ENCODE assay signal across 21 cellular contexts in genomic region chr2:234330902-234331301, GRCh38.
DNase-seq lines count a peak whose midpoint lies in the region; ATAC-seq, FAIRE-seq and TF ChIP-seq lines count a peak whose summit lies in the region.
"Had no signal": no experiment of that assay in that cellular context is flagged by ENCODE, and none has a peak within 500 bp of the region (broad histone marks: within the 10 kb centered on the region; RNA-seq: fewer than 3 reads in every experiment).

No MANE protein-coding gene starts in this region.

- CTCF ChIA-PET in K562 (lab: Yijun Ruan, JAX; ENCODE audit: low intra/inter-chr PET ratio), result no interaction called here

- H3K4me1 ChIP-seq in K562 (replicated peaks in 1 of 2; ENCODE audit: control insufficient read depth in 2 of 2, insufficient read depth in 2 of 2, low read length in 2 of 2) (no peaks in the 10 kb centered on the region), upper lobe of right lung (peaks cover 7% of the 10 kb centered on the region)

- H3K4me3 Mint-ChIP-seq in activated T-cell treated with anti-CD3 and anti-CD28 coated beads, Interleukin-2, amount 50 U/mL, for 24 hours, result no peak overlapping the region
- H3K4me3 Mint-ChIP-seq: CD14-positive monocyte had no signal

- DNase-seq in activated T-cell treated with anti-CD3 and anti-CD28 coated beads, Interleukin-2, amount 50 U/mL, for 24 hours, result no peak
- no peak for DNase-seq in activated T-cell treated with anti-CD3 and anti-CD28 coated beads, Interleukin-2, amount 50 U/mL, for 1 hour
- DNase-seq in K562 (ENCODE audit: extremely low read depth in 1 of 4, low spot score in 3 of 4) (no peak), iPS-NIHi7 (ENCODE audit: extremely low spot score) (peak; percentile 53), upper lobe of right lung (no peak), GM19238 (ENCODE audit: insufficient read length, low spot score) (no peak)
- DNase-seq: 8988T, DMS 273 treated with DMSO at 0.1 percent for 48 hours, DND-41, GDM1, NCI-H1436, NCI-H1930, NCI-H226, NCI-H524, RPMI8226, SHP77 treated with DMSO at 0.1 percent for 48 hours had no signal

- no peak for TF ChIP-seq POLR2A in K562 (conservative IDR thresholded peaks at IDR 0.05)

- H3K27ac ChIP-seq in K562 (ENCODE audit: extremely low read depth, low read depth, low read length) (no peak overlapping the region), upper lobe of right lung (no peak overlapping the region)

- intact Hi-C loops in K562 (cut with micrococcal nuclease) (no loop called here), upper lobe of right lung (cut with DNase I) (no loop called here)

- H2AFZ ChIP-seq in K562 (ENCODE audit: low read depth, low read length), result no peak overlapping the region

- H3K36me3 Mint-ChIP-seq in activated T-cell treated with anti-CD3 and anti-CD28 coated beads, Interleukin-2, amount 50 U/mL, for 24 hours (ENCODE audit: low read depth), result no peaks in the 10 kb centered on the region
- H3K36me3 Mint-ChIP-seq: CD14-positive monocyte had no signal

- TF ChIP-seq RAD21 in K562 (CRISPR knock-in tag; conservative IDR thresholded peaks at IDR 0.05 in 1 of 2, IDR thresholded peaks at IDR 0.05 in 1 of 2), result no peak

- no peak for ATAC-seq in K562
- peak; percentile 39 for ATAC-seq in upper lobe of right lung
- ATAC-seq in GM21381 (IDR thresholded peaks at IDR 0.05; ENCODE audit: unreplicated experiment), result no peak
- ATAC-seq in HG03442 (IDR thresholded peaks at IDR 0.05; ENCODE audit: unreplicated experiment), result no peak

- H3K27me3 Mint-ChIP-seq in activated T-cell treated with anti-CD3 and anti-CD28 coated beads, Interleukin-2, amount 50 U/mL, for 24 hours, result no peaks in the 10 kb centered on the region

- no peak overlapping the region for H3K4me3 ChIP-seq in K562
- H3K4me3 ChIP-seq in upper lobe of right lung, result no peak overlapping the region

- POLR2A ChIA-PET in K562 (lab: Yijun Ruan, JAX), result interaction anchor here (0.6 kb wide), 2 partner anchors 526 to 1552 kb away, joined by 3 read pairs; no protein-coding TSS in a partner anchor

- H3K27ac Mint-ChIP-seq in activated T-cell treated with anti-CD3 and anti-CD28 coated beads, Interleukin-2, amount 50 U/mL, for 24 hours, result peak overlapping the region; percentile 31

- H3K36me3 ChIP-seq in K562 (ENCODE audit: control insufficient read depth, insufficient read depth, low read length), result no peaks in the 10 kb centered on the region
- no peaks in the 10 kb centered on the region for H3K36me3 ChIP-seq in upper lobe of right lung

- H3K9me3 Mint-ChIP-seq in activated T-cell treated with anti-CD3 and anti-CD28 coated beads, Interleukin-2, amount 50 U/mL, for 24 hours, result no peaks in the 10 kb centered on the region

- TF ChIP-seq CTCF in K562 (IDR thresholded peaks at IDR 0.05 in 2 of 3, conservative IDR thresholded peaks at IDR 0.05 in 1 of 3; ENCODE audit: insufficient read depth in 2 of 3, low read depth in 1 of 3, low read length in 3 of 3) (no peak), upper lobe of right lung (IDR thresholded peaks at IDR 0.05) (no peak)

- H3K4me2 ChIP-seq in K562 (ENCODE audit: insufficient read depth, low read length), result no peak overlapping the region

- H3K9me1 ChIP-seq in K562 (ENCODE audit: control insufficient read depth, insufficient read depth, low read length), result no peaks in the 10 kb centered on the region

- peaks cover 25% of the 10 kb centered on the region for H3K4me1 Mint-ChIP-seq in activated T-cell treated with anti-CD3 and anti-CD28 coated beads, Interleukin-2, amount 50 U/mL, for 24 hours (ENCODE audit: low read depth)

- WGBS in K562 (ENCODE audit: insufficient coverage, low coverage, missing lambda C conversion rate), result 4% methylated on average over 4 of the region's 5 CpGs

- H3K27me3 ChIP-seq in K562 (ENCODE audit: control insufficient read depth in 2 of 2, insufficient read depth in 2 of 2, low read length in 2 of 2) (peaks cover 0 to 33% of the 10 kb centered on the region in 2 experiments; a peak in 2 of 5 replicates), upper lobe of right lung (no peaks in the 10 kb centered on the region)

- H4K20me1 ChIP-seq in K562 (replicated peaks; ENCODE audit: control insufficient read depth, insufficient read depth, low read length), result no peaks in the 10 kb centered on the region

- no peak for TF ChIP-seq EP300 in K562 (IDR thresholded peaks at IDR 0.05; ENCODE audit: low read length)

- no peaks in the 10 kb centered on the region for H3K9me3 ChIP-seq in K562 (replicated peaks; ENCODE audit: control insufficient read depth, insufficient read depth, low read depth, low read length)
- H3K9me3 ChIP-seq in upper lobe of right lung, result no peaks in the 10 kb centered on the region

- no peaks in the 10 kb centered on the region for H3K79me2 ChIP-seq in K562 (ENCODE audit: control insufficient read depth, insufficient read depth, low read length)

- no peak for FAIRE-seq in K562 (lab: Jason Lieb, UNC)
- FAIRE-seq: GM19239, H1 had no signal

- no peak overlapping the region for H3K9ac ChIP-seq in K562 (ENCODE audit: insufficient read depth in 1 of 2, low read depth in 2 of 2, low read length in 2 of 2)

- BruUV-seq in K562 (replicated peaks; lab: Mats Ljungman, UMichigan), result no TSS peak

- in situ Hi-C loops in K562 (cut with MboI), result no loop called here

TF ChIP-seq in K562, 482 proteins besides CTCF, POLR2A, EP300 and RAD21:
- TF ChIP-seq ZNF511 (CRISPR knock-in tag; IDR thresholded peaks at IDR 0.05) (no peak), ZNF740 (CRISPR knock-in tag; IDR thresholded peaks at IDR 0.05) (no peak), ZNF740 (tag; IDR thresholded peaks at IDR 0.05) (no peak), NRF1 (conservative IDR thresholded peaks at IDR 0.05 in 1 of 2, IDR thresholded peaks at IDR 0.05 in 1 of 2) (peak; percentile 54 to 63), BCLAF1 (IDR thresholded peaks at IDR 0.05; ENCODE audit: borderline replicate concordance in 1 of 2, control insufficient read depth in 1 of 2, low read depth in 2 of 2, low read length in 1 of 2) (no peak), ATF7 (IDR thresholded peaks at IDR 0.05) (no peak), ZNF655 (CRISPR knock-in tag; IDR thresholded peaks at IDR 0.05) (no peak), RFX7 (CRISPR knock-in tag; IDR thresholded peaks at IDR 0.05) (no peak)
